Comparison of ENCODE assay signal across 34 cellular contexts in genomic region chr14:46482200-46482599, GRCh38.
DNase-seq lines count a peak whose midpoint lies in the region; ATAC-seq, FAIRE-seq and TF ChIP-seq lines count a peak whose summit lies in the region.
"Had no signal": no experiment of that assay in that cellular context is flagged by ENCODE, and none has a peak within 500 bp of the region (broad histone marks: within the 10 kb centered on the region; RNA-seq: fewer than 3 reads in every experiment).

No MANE protein-coding gene starts in this region.

- TF ChIP-seq POLR2A in HepG2 (IDR thresholded peaks at IDR 0.05; ENCODE audit: insufficient read depth in 1 of 2, low read depth in 2 of 2, low read length in 2 of 2): no peak
- TF ChIP-seq POLR2A in right lobe of liver (IDR thresholded peaks at IDR 0.05): no peak

- TF ChIP-seq RAD21 in liver (IDR thresholded peaks at IDR 0.05) (no peak), HepG2 (CRISPR knock-in tag; IDR thresholded peaks at IDR 0.05) (no peak)

- DNase-seq in HepG2 (ENCODE audit: low spot score) (no peak), kidney (no peak), left lobe of liver (ENCODE audit: low spot score) (no peak), right lobe of liver (no peak), NCI-H2227 treated with DMSO at 0.1 percent for 48 hours (lab: John Stamatoyannopoulos, UW) (no peak), NCI-H510A treated with DMSO at 0.1 percent for 48 hours (lab: John Stamatoyannopoulos, UW) (no peak)
- DNase-seq in stimulated activated naive CD4-positive, alpha-beta T cell (lab: John Stamatoyannopoulos, UW): no peak
- DNase-seq: 8988T; ACHN; AML-193; BE2C; C1 segment of cervical spinal cord; Caco-2; Calu3; CD4-positive, alpha-beta memory T cell; CD4-positive, alpha-beta T cell; CD4-positive, CD25-positive, alpha-beta regulatory T cell; CD8-positive, alpha-beta memory T cell; CD8-positive, alpha-beta T cell; COR-L47; DMS 273 treated with DMSO at 0.1 percent for 48 hours; DMS153; DMS53; DMS79; DMS79 treated with DMSO at 0.1 percent for 48 hours; DND-41; EL had no signal

- FAIRE-seq in HepG2 (lab: Jason Lieb, UNC) (no peak), kidney (lab: Jason Lieb, UNC) (peak; percentile 91)
- FAIRE-seq: A549, D721Med had no signal

- in situ Hi-C loops in HepG2 (cut with HindIII; ENCODE audit: extremely low pct_ligation_motif_present, low pct_unique_long_range_greater_than_20kb): no loop called here

- H3K79me2 ChIP-seq in HepG2 (ENCODE audit: insufficient read depth, low read length): no peaks in the 10 kb centered on the region

- H3K4me1 ChIP-seq in liver (ENCODE audit: control insufficient read depth in 4 of 4, insufficient read depth in 4 of 4, low read length in 3 of 4) (peaks cover 0 to 32% (median 19%) of the 10 kb centered on the region in 4 donors), HepG2 (ENCODE audit: insufficient read depth, low read length) (no peaks in the 10 kb centered on the region), kidney (ENCODE audit: control insufficient read depth in 1 of 2, insufficient read depth in 1 of 2, low read depth in 1 of 2, low read length in 2 of 2) (no peaks in the 10 kb centered on the region), right lobe of liver (peaks cover 0 to 14% (median 0%) of the 10 kb centered on the region in 4 donors)
- H3K4me1 ChIP-seq: A549, BE2C, Caco-2 had no signal

- POLR2A ChIA-PET in HepG2 (lab: Yijun Ruan, JAX): no interaction called here

- H3K27ac ChIP-seq in liver (ENCODE audit: low read depth in 1 of 2, low read length in 2 of 2) (no peak overlapping the region), HepG2 (ENCODE audit: extremely low read length, insufficient read depth, low read length) (no peak overlapping the region), kidney (ENCODE audit: low read depth in 2 of 2, low read length in 2 of 2) (no peak overlapping the region), right lobe of liver (no peak overlapping the region)
- H3K27ac ChIP-seq: 22Rv1; A549; BLaER1; BLaER1 treated with 17β-estradiol and CSF1 and Interleukin-3, amounts not matched to agents 10 nM and 100 nM; C4-2B had no signal

- no peaks in the 10 kb centered on the region for H4K20me1 ChIP-seq in HepG2 (ENCODE audit: insufficient read depth, low read length)
- H4K20me1 ChIP-seq: BLaER1; BLaER1 treated with 17β-estradiol and CSF1 and Interleukin-3, amounts not matched to agents 10 nM and 100 nM had no signal

- TF ChIP-seq EP300 in HepG2 (IDR thresholded peaks at IDR 0.05; ENCODE audit: low read depth in 2 of 2, low read length in 2 of 2) (no peak), HepG2 (CRISPR knock-in tag; IDR thresholded peaks at IDR 0.05; ENCODE audit: borderline replicate concordance) (no peak)

- no peak overlapping the region for H2AFZ ChIP-seq in HepG2 (ENCODE audit: low read length)

- intact Hi-C loops in HepG2 (cut with micrococcal nuclease; ENCODE audit: unreplicated experiment) (no loop called here), kidney (cut with DNase I) (no loop called here), right lobe of liver (cut with DNase I) (no loop called here)

- H3K4me3 ChIP-seq in liver (ENCODE audit: low read depth in 1 of 3, low read length in 3 of 3) (no peak overlapping the region), HepG2 (replicated peaks in 1 of 3; ENCODE audit: insufficient read depth in 1 of 3, low read depth in 2 of 3, low read length in 3 of 3) (no peak overlapping the region), kidney (ENCODE audit: low read length in 2 of 2) (no peak overlapping the region), right lobe of liver (no peak overlapping the region)
- H3K4me3 ChIP-seq: A549; BLaER1; BLaER1 treated with 17β-estradiol and CSF1 and Interleukin-3, amounts not matched to agents 10 nM and 100 nM had no signal

- no peaks in the 10 kb centered on the region for H3K9me3 ChIP-seq in liver (ENCODE audit: control insufficient read depth in 4 of 4, low read length in 3 of 4)
- H3K9me3 ChIP-seq in HepG2 (ENCODE audit: low read length): peaks cover 6% of the 10 kb centered on the region
- H3K9me3 ChIP-seq in kidney (ENCODE audit: control insufficient read depth in 1 of 2, low read length in 2 of 2): no peaks in the 10 kb centered on the region
- H3K9me3 ChIP-seq in right lobe of liver: no peaks in the 10 kb centered on the region
- H3K9me3 ChIP-seq: BE2C, BLaER1, Caco-2 had no signal

- H3K36me3 ChIP-seq in liver (ENCODE audit: control insufficient read depth in 4 of 4, insufficient read depth in 3 of 4, low read depth in 1 of 4, low read length in 3 of 4) (no peaks in the 10 kb centered on the region), HepG2 (replicated peaks in 1 of 2; ENCODE audit: control insufficient read depth in 1 of 2, insufficient read depth in 2 of 2, low read length in 2 of 2) (no peaks in the 10 kb centered on the region), kidney (ENCODE audit: control insufficient read depth in 1 of 2, insufficient read depth in 2 of 2, low read length in 2 of 2) (no peaks in the 10 kb centered on the region), right lobe of liver (no peaks in the 10 kb centered on the region)
- H3K36me3 ChIP-seq: BE2C; BLaER1; BLaER1 treated with 17β-estradiol and CSF1 and Interleukin-3, amounts not matched to agents 10 nM and 100 nM had no signal

- no TSS peak for BruUV-seq in HepG2 (replicated peaks; lab: Mats Ljungman, UMichigan)

- ATAC-seq in HepG2 (no peak), left lobe of liver (peak; percentile 64), right lobe of liver (peak; percentile 61 to 76 (median 66))
- ATAC-seq: A549; CD8-positive, alpha-beta T cell had no signal

- CTCF ChIA-PET in HepG2 (lab: Yijun Ruan, JAX; ENCODE audit: low intra/inter-chr PET ratio, low total read pairs): no interaction called here

- TF ChIP-seq CTCF in liver (IDR thresholded peaks at IDR 0.05; ENCODE audit: low read depth, low read length, missing input control) (no peak), HepG2 (CRISPR knock-in tag; IDR thresholded peaks at IDR 0.05) (no peak), kidney (IDR thresholded peaks at IDR 0.05; ENCODE audit: borderline replicate concordance, extremely low read depth, insufficient read depth) (no peak), right lobe of liver (IDR thresholded peaks at IDR 0.05) (no peak)

- H3K27me3 ChIP-seq in liver (ENCODE audit: control insufficient read depth in 4 of 4, insufficient read depth in 4 of 4, low read length in 3 of 4) (no peaks in the 10 kb centered on the region), HepG2 (ENCODE audit: control insufficient read depth in 1 of 2, insufficient read depth in 2 of 2, low read length in 2 of 2) (no peaks in the 10 kb centered on the region; a peak in 1 of 5 replicates), right lobe of liver (no peaks in the 10 kb centered on the region)
- H3K27me3 ChIP-seq: BE2C; BLaER1; BLaER1 treated with 17β-estradiol and CSF1 and Interleukin-3, amounts not matched to agents 10 nM and 100 nM had no signal

- H3K9ac ChIP-seq in liver (ENCODE audit: low read depth in 1 of 2, low read length in 2 of 2) (no peak overlapping the region), HepG2 (ENCODE audit: insufficient read depth, low read depth, low read length) (no peak overlapping the region), kidney (ENCODE audit: low read length in 2 of 2) (no peak overlapping the region)
- H3K9ac ChIP-seq: BLaER1; BLaER1 treated with 17β-estradiol and CSF1 and Interleukin-3, amounts not matched to agents 10 nM and 100 nM had no signal

- H3K4me2 ChIP-seq in HepG2 (ENCODE audit: low read depth, low read length): no peak overlapping the region
- H3K4me2 ChIP-seq: A549; BLaER1; BLaER1 treated with 17β-estradiol and CSF1 and Interleukin-3, amounts not matched to agents 10 nM and 100 nM had no signal

TF ChIP-seq in liver, 16 proteins besides CTCF, POLR2A, EP300 and RAD21 (continues in another document):
- TF ChIP-seq TAF1 (conservative IDR thresholded peaks at IDR 0.05) (no peak), RXRA (IDR thresholded peaks at IDR 0.05) (peak; percentile 20 to 54), JUND (IDR thresholded peaks at IDR 0.05) (no peak)
- TF ChIP-seq, protein P1, sequence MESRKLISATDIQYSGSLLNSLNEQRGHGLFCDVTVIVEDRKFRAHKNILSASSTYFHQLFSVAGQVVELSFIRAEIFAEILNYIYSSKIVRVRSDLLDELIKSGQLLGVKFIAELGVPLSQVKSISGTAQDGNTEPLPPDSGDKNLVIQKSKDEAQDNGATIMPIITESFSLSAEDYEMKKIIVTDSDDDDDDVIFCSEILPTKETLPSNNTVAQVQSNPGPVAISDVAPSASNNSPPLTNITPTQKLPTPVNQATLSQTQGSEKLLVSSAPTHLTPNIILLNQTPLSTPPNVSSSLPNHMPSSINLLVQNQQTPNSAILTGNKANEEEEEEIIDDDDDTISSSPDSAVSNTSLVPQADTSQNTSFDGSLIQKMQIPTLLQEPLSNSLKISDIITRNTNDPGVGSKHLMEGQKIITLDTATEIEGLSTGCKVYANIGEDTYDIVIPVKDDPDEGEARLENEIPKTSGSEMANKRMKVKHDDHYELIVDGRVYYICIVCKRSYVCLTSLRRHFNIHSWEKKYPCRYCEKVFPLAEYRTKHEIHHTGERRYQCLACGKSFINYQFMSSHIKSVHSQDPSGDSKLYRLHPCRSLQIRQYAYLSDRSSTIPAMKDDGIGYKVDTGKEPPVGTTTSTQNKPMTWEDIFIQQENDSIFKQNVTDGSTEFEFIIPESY (IDR thresholded peaks at IDR 0.05): no peak

TF ChIP-seq in HepG2, 621 proteins besides CTCF, POLR2A, EP300 and RAD21:
- no peak for TF ChIP-seq ZBTB26 (CRISPR knock-in tag; IDR thresholded peaks at IDR 0.05; ENCODE audit: borderline replicate concordance)
- TF ChIP-seq CHD4 (IDR thresholded peaks at IDR 0.05; ENCODE audit: borderline replicate concordance, low read length): no peak
- TF ChIP-seq ZNF441 (CRISPR knock-in tag; IDR thresholded peaks at IDR 0.05; ENCODE audit: borderline replicate concordance): no peak
- no peak for TF ChIP-seq YEATS4 (CRISPR knock-in tag; IDR thresholded peaks at IDR 0.05; ENCODE audit: borderline replicate concordance)
- TF ChIP-seq RAD51 (IDR thresholded peaks at IDR 0.05; ENCODE audit: borderline replicate concordance): no peak
- TF ChIP-seq ZMYM2 (CRISPR knock-in tag; IDR thresholded peaks at IDR 0.05): no peak
- TF ChIP-seq DNMT3B (CRISPR knock-in tag; conservative IDR thresholded peaks at IDR 0.05): no peak
